20 cellular contexts compared by ENCODE assay signal in the genomic region with DNA sequence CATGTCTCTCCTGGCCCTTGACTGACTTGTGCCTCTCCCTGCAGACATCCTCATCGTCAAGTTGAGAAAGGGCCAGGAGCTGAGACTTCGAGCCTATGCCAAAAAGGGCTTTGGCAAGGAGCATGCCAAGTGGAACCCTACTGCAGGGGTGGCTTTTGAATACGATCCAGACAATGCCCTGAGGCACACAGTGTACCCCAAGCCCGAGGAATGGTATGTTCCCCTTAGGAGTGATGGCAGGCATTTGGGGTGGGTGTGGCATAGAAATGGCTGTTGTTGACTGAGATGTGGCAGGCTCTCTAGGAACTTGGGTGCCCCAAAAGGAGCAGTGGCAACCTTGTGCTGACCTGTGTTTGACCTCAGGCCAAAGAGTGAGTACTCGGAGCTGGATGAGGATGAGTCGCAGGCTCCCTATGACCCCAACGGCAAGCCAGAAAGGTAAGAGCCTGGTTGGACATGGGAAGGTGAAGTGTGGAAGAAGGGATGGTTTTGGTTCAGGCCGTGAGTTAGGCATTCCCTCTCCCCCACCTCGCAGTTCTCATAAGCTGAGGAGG. TPM values are rescaled to one million over a fixed set of nuclear protein-coding genes. Genes with fewer than 3 reads are reported as not detected.
DNase-seq lines count a peak whose midpoint lies in the region; ATAC-seq, FAIRE-seq and TF ChIP-seq lines count a peak whose summit lies in the region.
"Had no signal": no experiment of that assay in that cellular context is flagged by ENCODE, and none has a peak within 500 bp of the region (broad histone marks: within the 10 kb centered on the region; RNA-seq: fewer than 3 reads in every experiment).

No MANE protein-coding gene starts in this region.

- H3K4me3 Mint-ChIP-seq in MCF 10A (ENCODE audit: unreplicated experiment): no peak overlapping the region
- H3K4me3 Mint-ChIP-seq: activated CD4-positive, alpha-beta memory T cell treated with anti-CD3 and anti-CD28 coated beads for 36 hours; CD8-positive, alpha-beta memory T cell had no signal

- H4K20me1 ChIP-seq in mammary epithelial cell (ENCODE audit: insufficient read depth, low read length): no peaks in the 10 kb centered on the region

- H3K79me2 ChIP-seq in mammary epithelial cell (ENCODE audit: insufficient read depth, low read length): peaks cover 8% of the 10 kb centered on the region

- CTCF ChIA-PET in MCF 10A (lab: Yijun Ruan, JAX) (interaction anchor here (1.5 kb wide), 1 partner anchor 106 kb away, joined by 3 read pairs; no protein-coding TSS in a partner anchor), mammary epithelial cell (lab: Charles Lee; ENCODE audit: low non-redundant PET) (no interaction called here)

- FAIRE-seq in kidney (lab: Jason Lieb, UNC): no peak
- FAIRE-seq: GM12891 had no signal

- peak in 1 of 4 donors; percentile 7 for TF ChIP-seq EP300 in upper lobe of left lung (IDR thresholded peaks at IDR 0.05)

- peak; percentile 65 for DNase-seq in MCF 10A (ENCODE audit: unreplicated experiment)
- DNase-seq in mammary epithelial cell: no peak
- no peak for DNase-seq in kidney
- no peak for DNase-seq in upper lobe of left lung
- no peak for DNase-seq in NCI-H146 (lab: John Stamatoyannopoulos, UW)
- DNase-seq: ACHN; activated CD4-positive, alpha-beta memory T cell treated with anti-CD3 and anti-CD28 coated beads for 36 hours; activated effector memory CD4-positive, alpha-beta T cell treated with anti-CD3 and anti-CD28 coated beads, Interleukin-2, amount 50 U/mL, for 16 hours; CD8-positive, alpha-beta memory T cell; esophagus squamous epithelium; NCI-H2107; NCI-H748 treated with DMSO at 0.1 percent for 48 hours; posterior cingulate gyrus; SW 1271 had no signal

- ATAC-seq in upper lobe of left lung (ENCODE audit: low FRiP score in 2 of 2): peak in 1 of 2 donors; percentile 44
- ATAC-seq in HG03108 (IDR thresholded peaks at IDR 0.05; ENCODE audit: unreplicated experiment): no peak

- no peak overlapping the region for H3K4me2 ChIP-seq in mammary epithelial cell (ENCODE audit: insufficient read depth, low read depth, low read length)

- no peaks in the 10 kb centered on the region for H3K9me3 ChIP-seq in mammary epithelial cell (replicated peaks; ENCODE audit: insufficient read depth, low read length)
- no peaks in the 10 kb centered on the region for H3K9me3 ChIP-seq in kidney (ENCODE audit: control insufficient read depth in 1 of 2, low read length in 2 of 2)
- no peaks in the 10 kb centered on the region for H3K9me3 ChIP-seq in upper lobe of left lung
- H3K9me3 ChIP-seq: ascending aorta, esophagus squamous epithelium, HAP-1, heart right ventricle, Peyer's patch had no signal

- peaks cover 56% of the 10 kb centered on the region for H3K36me3 Mint-ChIP-seq in MCF 10A (ENCODE audit: insufficient read depth, unreplicated experiment)

- BruUV-seq in MCF 10A (replicated peaks; lab: Mats Ljungman, UMichigan) (no TSS peak), mammary epithelial cell (replicated peaks; lab: Mats Ljungman, UMichigan) (no TSS peak)

- H3K4me1 Mint-ChIP-seq in MCF 10A (ENCODE audit: insufficient read depth, unreplicated experiment): peaks cover 2% of the 10 kb centered on the region

- TF ChIP-seq POLR2A in upper lobe of left lung (IDR thresholded peaks at IDR 0.05): no peak

- POLR2A ChIA-PET in MCF 10A (lab: Yijun Ruan, JAX): no interaction called here

- H3K27me3 ChIP-seq in mammary epithelial cell (ENCODE audit: insufficient read depth, low read length) (no peaks in the 10 kb centered on the region), upper lobe of left lung (no peaks in the 10 kb centered on the region)
- H3K27me3 ChIP-seq: ascending aorta, esophagus squamous epithelium, heart right ventricle, Peyer's patch had no signal

- H3K9me3 Mint-ChIP-seq in MCF 10A (ENCODE audit: unreplicated experiment): no peaks in the 10 kb centered on the region
- H3K9me3 Mint-ChIP-seq: activated CD4-positive, alpha-beta memory T cell treated with anti-CD3 and anti-CD28 coated beads for 36 hours; CD8-positive, alpha-beta memory T cell had no signal

- 26% methylated on average over 5 of the region's 9 CpGs for WGBS in mammary epithelial cell (ENCODE audit: low coverage, missing lambda C conversion rate)
- 72 to 83% methylated on average over 7 to 9 of the region's 9 CpGs for WGBS in upper lobe of left lung, 2 donors

- intact Hi-C loops in MCF 10A (cut with micrococcal nuclease): no loop called here
- intact Hi-C loops in mammary epithelial cell (cut with micrococcal nuclease): no loop called here
- intact Hi-C loops in kidney (cut with DNase I): no loop called here

- no peak overlapping the region for H2AFZ ChIP-seq in mammary epithelial cell (ENCODE audit: low read depth, low read length)

- no peak overlapping the region for H3K9ac ChIP-seq in mammary epithelial cell (ENCODE audit: insufficient read depth, low read length)
- no peak overlapping the region for H3K9ac ChIP-seq in kidney (ENCODE audit: low read length in 2 of 2)

- H3K27ac ChIP-seq in mammary epithelial cell (ENCODE audit: insufficient read depth, low read depth, low read length) (no peak overlapping the region), kidney (ENCODE audit: low read depth in 2 of 2, low read length in 2 of 2) (peak overlapping the region; percentile 64 to 69), upper lobe of left lung (peak overlapping the region in 3 of 4 donors; percentile 14 to 59 (median 31))

- H3K4me1 ChIP-seq in mammary epithelial cell (ENCODE audit: insufficient read depth, low read length) (no peaks in the 10 kb centered on the region), kidney (ENCODE audit: control insufficient read depth in 1 of 2, insufficient read depth in 1 of 2, low read depth in 1 of 2, low read length in 2 of 2) (peaks cover 17 to 34% of the 10 kb centered on the region in 2 donors), upper lobe of left lung (peaks cover 19 to 62% (median 37%) of the 10 kb centered on the region in 4 donors)
- H3K4me1 ChIP-seq: HAP-1 had no signal

- no peaks in the 10 kb centered on the region for H3K27me3 Mint-ChIP-seq in MCF 10A (ENCODE audit: insufficient read depth, unreplicated experiment)
- H3K27me3 Mint-ChIP-seq: activated CD4-positive, alpha-beta memory T cell treated with anti-CD3 and anti-CD28 coated beads for 36 hours; CD8-positive, alpha-beta memory T cell had no signal

- H3K36me3 ChIP-seq in mammary epithelial cell (ENCODE audit: insufficient read depth, low read length) (peaks cover 12% of the 10 kb centered on the region), kidney (ENCODE audit: control insufficient read depth in 1 of 2, insufficient read depth in 2 of 2, low read length in 2 of 2) (peaks cover 58 to 79% of the 10 kb centered on the region in 2 donors), upper lobe of left lung (peaks cover 31 to 99% (median 80%) of the 10 kb centered on the region in 4 donors)

- H3K4me3 ChIP-seq in mammary epithelial cell (replicated peaks in 1 of 3; ENCODE audit: insufficient read depth in 1 of 3, low read depth in 2 of 3, low read length in 3 of 3): no peak overlapping the region
- H3K4me3 ChIP-seq in kidney (ENCODE audit: low read length in 2 of 2): no peak overlapping the region
- H3K4me3 ChIP-seq in upper lobe of left lung: no peak overlapping the region
- H3K4me3 ChIP-seq: ascending aorta, esophagus squamous epithelium, HAP-1, heart right ventricle, Peyer's patch had no signal

- dilution Hi-C loops in mammary epithelial cell (cut with HindIII; ENCODE audit: low sequenced_read_pairs): no loop called here

- in situ Hi-C loops in mammary epithelial cell (cut with MboI; ENCODE audit: low sequenced_read_pairs in 2 of 2): no loop called here

- TF ChIP-seq CTCF in MCF 10A (IDR thresholded peaks at IDR 0.05; ENCODE audit: unreplicated experiment) (no peak), mammary epithelial cell (conservative IDR thresholded peaks at IDR 0.05 in 1 of 2, IDR thresholded peaks at IDR 0.05 in 1 of 2; ENCODE audit: extremely low read depth in 1 of 2, insufficient read depth in 1 of 2, low read depth in 1 of 2, low read length in 2 of 2) (no peak), kidney (IDR thresholded peaks at IDR 0.05; ENCODE audit: borderline replicate concordance, extremely low read depth, insufficient read depth) (no peak), upper lobe of left lung (IDR thresholded peaks at IDR 0.05) (no peak)

- H3K27ac Mint-ChIP-seq in MCF 10A (ENCODE audit: low read depth, unreplicated experiment): no peak overlapping the region
- H3K27ac Mint-ChIP-seq: activated CD4-positive, alpha-beta memory T cell treated with anti-CD3 and anti-CD28 coated beads for 36 hours had no signal

RNA-seq across cellular contexts. Expression of a gene that starts 7.5 kb away (rescaled TPM):
- total RNA-seq in MCF 10A (2022) (43.3 and 44.8 TPM in 2 replicates), mammary epithelial cell (10 to 100 TPM; 45.1 to 82.2 TPM), kidney (58.9 TPM), upper lobe of left lung (100 to 1,000 TPM in 4 of 6 donors, 10 to 100 TPM in 2; 70.6 to 210 (median 112) TPM)
- polyA plus RNA-seq in mammary epithelial cell (87.8 TPM), kidney (ENCODE audit: insufficient read depth, low read depth, low replicate concordance) (68.9 TPM)
- 161 TPM for polyA minus RNA-seq in mammary epithelial cell

RNA-seq across cellular contexts. Expression of a gene that starts 16.3 kb away (rescaled TPM):
- total RNA-seq in MCF 10A (2022): 6.4 and 7.5 TPM in 2 replicates
- 10 to 100 TPM; 14.8 to 20.0 TPM for total RNA-seq in mammary epithelial cell
- 13.9 TPM for polyA plus RNA-seq in mammary epithelial cell
- 34.1 TPM for polyA minus RNA-seq in mammary epithelial cell
- total RNA-seq in kidney: 63.7 TPM
- 57.2 TPM for polyA plus RNA-seq in kidney (ENCODE audit: insufficient read depth, low read depth, low replicate concordance)
- total RNA-seq in upper lobe of left lung: 10 to 100 TPM; 36.7 to 87.3 (median 54.1) TPM

RNA-seq across cellular contexts. Expression of a gene that starts 22.7 kb away (rescaled TPM):
- total RNA-seq in MCF 10A (2022) (72.5 and 80.8 TPM in 2 replicates), mammary epithelial cell (10 to 100 TPM; 41.2 to 42.5 TPM), kidney (78.0 TPM), upper lobe of left lung (10 to 100 TPM; 33.1 to 47.1 (median 39.4) TPM)
- polyA plus RNA-seq in mammary epithelial cell (69.8 TPM), kidney (ENCODE audit: insufficient read depth, low read depth, low replicate concordance) (200 TPM)
- polyA minus RNA-seq in mammary epithelial cell: 96.9 TPM

RNA-seq across cellular contexts. Expression of a gene that starts 22.8 kb away (rescaled TPM):
- total RNA-seq in MCF 10A (2022): 99.9 and 105 TPM in 2 replicates
- total RNA-seq in mammary epithelial cell: 10 to 100 TPM; 60.8 to 69.9 TPM
- polyA plus RNA-seq in mammary epithelial cell: 63.8 TPM
- 56.2 TPM for polyA minus RNA-seq in mammary epithelial cell
- 53.6 TPM for total RNA-seq in kidney
- 56.3 TPM for polyA plus RNA-seq in kidney (ENCODE audit: insufficient read depth, low read depth, low replicate concordance)
- 10 to 100 TPM; 21.0 to 44.5 (median 36.5) TPM for total RNA-seq in upper lobe of left lung
